1 cellular context compared by ENCODE assay signal in the genomic region with DNA sequence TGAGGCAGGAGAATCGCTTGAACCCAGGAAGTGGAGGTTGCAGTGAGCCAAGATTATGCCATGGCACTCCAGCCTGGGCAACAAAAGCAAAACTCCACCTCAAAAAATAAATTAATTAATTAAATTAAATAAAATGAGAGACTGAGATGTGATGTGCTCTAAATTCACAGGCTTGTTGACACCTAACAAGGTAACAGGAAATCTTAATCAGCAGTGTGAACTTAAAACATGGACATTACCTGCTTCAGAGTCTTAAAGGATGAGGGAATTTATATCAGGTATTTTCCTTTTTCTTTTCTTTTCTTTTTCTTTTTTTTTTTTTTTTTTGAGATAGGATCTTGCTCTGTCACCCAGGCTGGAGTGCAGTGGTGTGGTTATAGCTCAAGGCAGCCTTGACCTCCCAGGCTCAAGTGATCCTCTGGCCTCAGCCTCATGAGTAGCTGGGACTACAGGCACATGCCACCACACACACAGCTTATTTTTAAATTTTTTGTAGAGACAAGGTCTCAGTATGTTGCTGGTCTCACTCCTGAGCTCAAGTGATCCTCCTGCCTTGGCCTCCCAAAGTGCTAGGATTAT.
TF ChIP-seq lines count a peak whose summit lies in the region.
"Not testable (repeated sequence)": the region's sequence is repeated elsewhere in the genome, so short reads cannot be mapped to it uniquely, and the experiment has no call there.

No MANE protein-coding gene starts in this region.

TF ChIP-seq in K562, 482 proteins besides CTCF, POLR2A, EP300 and RAD21:
- TF ChIP-seq NR2C2 (CRISPR knock-in tag; IDR thresholded peaks at IDR 0.05), result not testable (repeated sequence)
- TF ChIP-seq NR2C2 (tag; IDR thresholded peaks at IDR 0.05) (0 out of 2 replicates have a peak, but pooled peaks have one; percentile 53), ZNF384 (IDR thresholded peaks at IDR 0.05; ENCODE audit: low read depth, low read length) (peak; percentile 93), GTF2E2 (tag; IDR thresholded peaks at IDR 0.05) (0 out of 2 replicates have a peak, but pooled peaks have one; percentile 13), NFE2 (IDR thresholded peaks at IDR 0.05; ENCODE audit: low read depth) (peak; percentile 66), SMAD4 (CRISPR knock-in tag; conservative IDR thresholded peaks at IDR 0.05) (0 out of 2 replicates have a peak, but pooled peaks have one; percentile 16), BHLHE40 (IDR thresholded peaks at IDR 0.05; ENCODE audit: low read length) (0 out of 2 replicates have a peak, but pooled peaks have one; percentile 23)
- TF ChIP-seq, protein P1, sequence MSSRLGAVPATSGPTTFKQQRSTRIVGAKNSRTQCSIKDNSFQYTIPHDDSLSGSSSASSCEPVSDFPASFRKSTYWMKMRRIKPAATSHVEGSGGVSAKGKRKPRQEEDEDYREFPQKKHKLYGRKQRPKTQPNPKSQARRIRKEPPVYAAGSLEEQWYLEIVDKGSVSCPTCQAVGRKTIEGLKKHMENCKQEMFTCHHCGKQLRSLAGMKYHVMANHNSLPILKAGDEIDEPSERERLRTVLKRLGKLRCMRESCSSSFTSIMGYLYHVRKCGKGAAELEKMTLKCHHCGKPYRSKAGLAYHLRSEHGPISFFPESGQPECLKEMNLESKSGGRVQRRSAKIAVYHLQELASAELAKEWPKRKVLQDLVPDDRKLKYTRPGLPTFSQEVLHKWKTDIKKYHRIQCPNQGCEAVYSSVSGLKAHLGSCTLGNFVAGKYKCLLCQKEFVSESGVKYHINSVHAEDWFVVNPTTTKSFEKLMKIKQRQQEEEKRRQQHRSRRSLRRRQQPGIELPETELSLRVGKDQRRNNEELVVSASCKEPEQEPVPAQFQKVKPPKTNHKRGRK (tag; IDR thresholded peaks at IDR 0.05), result peak; percentile 51; the same call in 1 of the 2 replicates
